ENCODE assay signal across 10 cellular contexts in genomic region chr7:22944506-22944905, GRCh38.
"Had no signal": no experiment of that assay in that cellular context is flagged by ENCODE, and none has a peak within 500 bp of the region (broad histone marks: within the 10 kb centered on the region; RNA-seq: fewer than 3 reads in every experiment).

No MANE protein-coding gene starts in this region.

- H3K27ac ChIP-seq: brain microvascular endothelial cell, hepatocyte, pancreas had no signal

- H3K4me3 ChIP-seq: hepatocyte, pancreas had no signal

- H3K4me2 ChIP-seq: hepatocyte had no signal

- H2AFZ ChIP-seq: hepatocyte had no signal

- DNase-seq: activated CD4-positive, alpha-beta T cell treated with anti-CD3 and anti-CD28 coated beads, Interleukin-2, amount 10 ng/mL, durations not matched to agents 7 days and 5 days; activated T-cell treated with anti-CD3 and anti-CD28 coated beads for 4 hours; amygdala; cerebellar nuclear complex; effector memory CD8-positive, alpha-beta T cell; pancreas; stimulated activated CD4-positive, alpha-beta T cell treated with anti-CD3 and anti-CD28 coated beads, Interleukin-15, amount 100 ng/mL, for 24 hours; stimulated activated CD4-positive, alpha-beta T cell treated with anti-CD3 and anti-CD28 coated beads, Interleukin-4, amount 100 ng/mL, for 4 hours had no signal

- H3K27me3 ChIP-seq: brain microvascular endothelial cell, hepatocyte, pancreas had no signal

- H3K9me3 ChIP-seq: pancreas had no signal

- H3K79me2 ChIP-seq: hepatocyte had no signal

- FAIRE-seq: pancreas had no signal

- H3K36me3 ChIP-seq: pancreas had no signal
